ENCODE assay signal across 11 cellular contexts in the genomic region with DNA sequence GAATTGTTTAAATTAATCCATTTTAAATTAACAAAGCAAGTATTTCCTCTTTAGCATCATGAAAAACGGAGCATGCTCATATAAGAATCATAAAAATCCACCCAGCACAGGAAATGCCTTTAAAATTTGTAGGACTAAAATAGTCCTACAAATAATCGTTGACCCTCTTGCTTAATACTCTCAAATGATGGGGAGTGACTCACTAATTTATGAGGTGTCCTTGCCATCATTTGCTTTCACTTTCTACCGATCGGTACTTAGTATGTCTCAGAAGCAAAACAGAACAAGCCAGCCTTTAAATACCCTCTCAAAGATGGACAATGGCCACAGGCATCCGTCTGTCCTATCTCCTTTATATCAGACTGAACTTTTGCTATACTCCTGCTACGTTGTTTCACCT.
A peak's percentile ranks its signal among the peaks of the same experiment; 100 is the strongest.
DNase-seq lines count a peak whose midpoint lies in the region; ATAC-seq, FAIRE-seq and TF ChIP-seq lines count a peak whose summit lies in the region.
"Had no signal": no experiment of that assay in that cellular context is flagged by ENCODE, and none has a peak within 500 bp of the region (broad histone marks: within the 10 kb centered on the region; RNA-seq: fewer than 3 reads in every experiment).

No MANE protein-coding gene starts in this region.

- FAIRE-seq in kidney (lab: Jason Lieb, UNC), result no peak
- FAIRE-seq: D721Med had no signal

- DNase-seq in AG04450 (ENCODE audit: low read depth, low spot score) (no peak), HT-29 (ENCODE audit: low spot score) (peak; percentile 44), kidney (no peak), NCI-H510A treated with DMSO at 0.1 percent for 48 hours (lab: John Stamatoyannopoulos, UW) (no peak)
- no peak for DNase-seq in stimulated activated naive CD4-positive, alpha-beta T cell treated with Interleukin-2 at 50 U/mL for 16 hours (lab: John Stamatoyannopoulos, UW)
- DNase-seq: cortex of kidney, stomach had no signal

- CTCF ChIA-PET in AG04450 (lab: Charles Lee), result no interaction called here

- H3K36me3 ChIP-seq in kidney (ENCODE audit: control insufficient read depth in 1 of 2, insufficient read depth in 2 of 2, low read length in 2 of 2), result no peaks in the 10 kb centered on the region
- H3K36me3 ChIP-seq: stomach had no signal

- no peaks in the 10 kb centered on the region for H3K9me3 ChIP-seq in AG04450 (ENCODE audit: control insufficient read depth, insufficient read depth, low read length)
- no peaks in the 10 kb centered on the region for H3K9me3 ChIP-seq in kidney (ENCODE audit: control insufficient read depth in 1 of 2, low read length in 2 of 2)
- H3K9me3 ChIP-seq: stomach had no signal

- POLR2A ChIA-PET in AG04450 (lab: Yijun Ruan, JAX), result no interaction called here

- TF ChIP-seq CTCF in AG04450 (IDR thresholded peaks at IDR 0.05; ENCODE audit: low read depth, low read length), result no peak
- TF ChIP-seq CTCF in WI38 (IDR thresholded peaks at IDR 0.05; ENCODE audit: low read depth, low read length), result no peak
- no peak for TF ChIP-seq CTCF in kidney (IDR thresholded peaks at IDR 0.05; ENCODE audit: borderline replicate concordance, extremely low read depth, insufficient read depth)

- no peak for ATAC-seq in GM21528 (IDR thresholded peaks at IDR 0.05; ENCODE audit: low FRiP score, unreplicated experiment)
- ATAC-seq in GM19467 (IDR thresholded peaks at IDR 0.05; ENCODE audit: unreplicated experiment), result no peak

- no peaks in the 10 kb centered on the region for H3K4me1 ChIP-seq in kidney (ENCODE audit: control insufficient read depth in 1 of 2, insufficient read depth in 1 of 2, low read depth in 1 of 2, low read length in 2 of 2)
- H3K4me1 ChIP-seq: stomach had no signal

- no peak overlapping the region for H3K27ac ChIP-seq in AG04450 (ENCODE audit: low read depth, low read length)
- peak overlapping the region; percentile 33 to 51 for H3K27ac ChIP-seq in kidney (ENCODE audit: low read depth in 2 of 2, low read length in 2 of 2)

- H3K4me3 ChIP-seq in AG04450 (ENCODE audit: low read depth, low read length) (peak overlapping the region; percentile 22; the same call in 1 of the 2 replicates), WI38 (ENCODE audit: low read depth, low read length) (peak overlapping the region; percentile 10; the same call in 1 of the 2 replicates), kidney (ENCODE audit: low read length in 2 of 2) (peak overlapping the region; percentile 74 to 75)

- peak overlapping the region; percentile 20 to 49 for H3K9ac ChIP-seq in kidney (ENCODE audit: low read length in 2 of 2)

- H3K27me3 ChIP-seq in AG04450 (ENCODE audit: control insufficient read depth, insufficient read depth, low read length), result no peaks in the 10 kb centered on the region
- H3K27me3 ChIP-seq: stomach had no signal

- intact Hi-C loops in kidney (cut with DNase I), result no loop called here

Comparison
In these comparisons a context has a peak if more than half of its experiments do, and no peak if none do; other contexts are left out.
1. H3K4me3 ChIP-seq: peak in every context shown above with its lines; median percentile 74 in kidney; 22 in AG04450; 10 in WI38.